Comparison of ENCODE assay signal across 25 cellular contexts in genomic region chr4:89722517-89722916, GRCh38.
"Had no signal": no experiment of that assay in that cellular context is flagged by ENCODE, and none has a peak within 500 bp of the region (broad histone marks: within the 10 kb centered on the region; RNA-seq: fewer than 3 reads in every experiment).

No MANE protein-coding gene starts in this region.

- H3K27ac ChIP-seq: neutrophil, pancreas, prostate gland, right lobe of liver, sigmoid colon, stomach, thoracic aorta, thyroid gland, tibial nerve, upper lobe of left lung, vagina had no signal

- H3K4me1 ChIP-seq: pancreas, right lobe of liver, sigmoid colon, stomach, tibial nerve, upper lobe of left lung, vagina had no signal

- H3K36me3 ChIP-seq: neutrophil, pancreas, prostate gland, right lobe of liver, sigmoid colon, stomach, thoracic aorta, thyroid gland, upper lobe of left lung, vagina had no signal

- H3K9me3 ChIP-seq: neutrophil, pancreas, prostate gland, right lobe of liver, sigmoid colon, stomach, thoracic aorta, thyroid gland, tibial nerve, upper lobe of left lung, vagina had no signal

- DNase-seq: nephron progenitor cell; nucleus accumbens; pancreas; retina; right cardiac atrium; right lobe of liver; sigmoid colon; small intestine; stimulated activated CD4-positive, alpha-beta T cell treated with anti-CD3 and anti-CD28 coated beads, Interleukin-15, amount 100 ng/mL, for 24 hours; stimulated activated CD4-positive, alpha-beta T cell treated with anti-CD3 and anti-CD28 coated beads, Interleukin-2, amount 100 ng/mL, for 24 hours; stimulated activated CD4-positive, alpha-beta T cell treated with anti-CD3 and anti-CD28 coated beads, Interleukin-2, amount 100 ng/mL, for 48 hours; stimulated activated CD4-positive, alpha-beta T cell treated with anti-CD3 and anti-CD28 coated beads, Interleukin-4, amount 100 ng/mL, for 24 hours; stimulated activated naive B cell treated with anti-CD40 and anti-IgM and Interleukin-4, amounts not matched to agents 10 μg/mL and 1 μg/mL and 100 μg/mL, for 72 hours; stimulated activated naive CD4-positive, alpha-beta T cell treated with Interleukin-2 at 50 U/mL for 16 hours; stomach; thyroid gland; trophoblast cell; upper lobe of left lung had no signal

- ATAC-seq: natural killer cell treated with Interleukin-12 subunit alpha and Interleukin-12 subunit beta and Interleukin-15 and Interleukin-18, amount 100 ng/mL, for 72 hours; pancreas; right cardiac atrium; right lobe of liver; stimulated activated effector memory CD8-positive, alpha-beta T cell treated with anti-CD3 and anti-CD28 coated beads, Interleukin-12 subunit alpha, Interleukin-12 subunit beta, amount 100 ng/mL, for 72 hours; stimulated activated naive B cell treated with anti-CD40 and anti-IgM and Interleukin-4, amounts not matched to agents 10 μg/mL and 1 μg/mL and 100 μg/mL, for 72 hours had no signal

- FAIRE-seq: pancreas, small intestine had no signal

- H3K4me3 ChIP-seq: pancreas, prostate gland, right lobe of liver, sigmoid colon, stomach, thoracic aorta, thyroid gland, tibial nerve, upper lobe of left lung, vagina had no signal

- H3K27me3 ChIP-seq: neutrophil, pancreas, right lobe of liver, sigmoid colon, stomach, thyroid gland, tibial nerve, upper lobe of left lung, vagina had no signal
